Comparison of ENCODE assay signal across 28 cellular contexts in genomic region chr4:83906561-83906960, GRCh38.
A peak's percentile ranks its signal among the peaks of the same experiment; 100 is the strongest.
DNase-seq lines count a peak whose midpoint lies in the region; ATAC-seq and TF ChIP-seq lines count a peak whose summit lies in the region.
"Had no signal": no experiment of that assay in that cellular context is flagged by ENCODE, and none has a peak within 500 bp of the region (broad histone marks: within the 10 kb centered on the region; RNA-seq: fewer than 3 reads in every experiment).

No MANE protein-coding gene starts in this region.

- H3K23ac ChIP-seq in mesendoderm (ENCODE audit: low read length): no peak overlapping the region

- H3K79me1 ChIP-seq in mesendoderm (ENCODE audit: low read length): no peaks in the 10 kb centered on the region

- TF ChIP-seq CTCF in fibroblast of mammary gland (conservative IDR thresholded peaks at IDR 0.05; ENCODE audit: control insufficient read depth, insufficient read depth, low read depth, low read length) (no peak), esophagus muscularis mucosa (IDR thresholded peaks at IDR 0.05) (no peak)

- no peak overlapping the region for H2BK120ac ChIP-seq in mesendoderm (ENCODE audit: low read depth, low read length)

- no peak overlapping the region for H3K4me3 Mint-ChIP-seq in activated T-cell treated with anti-CD3 and anti-CD28 coated beads, Interleukin-2, amount 50 U/mL, for 4 hours
- H3K4me3 Mint-ChIP-seq: activated naive CD4-positive, alpha-beta T cell treated with anti-CD3 and anti-CD28 coated beads, Interleukin-2, amount 10 ng/mL, durations not matched to agents 7 days and 5 days; activated T-helper 1 cell treated with anti-CD3 and anti-CD28 coated beads, Interleukin-12 subunit alpha, Interleukin-12 subunit beta, Interleukin-2, Interleukin-4 antibody, amounts not matched to agents 30 ng/mL and 10 ng/mL and 1 ng/mL, durations not matched to agents 14 hours and 24 hours and 36 hours; CD4-positive, alpha-beta memory T cell; memory B cell; neural crest cell; stimulated activated naive B cell treated with anti-CD40 and anti-IgM and Interleukin-4, amounts not matched to agents 10 μg/mL and 1 μg/mL and 100 μg/mL, for 72 hours had no signal

- no peak overlapping the region for H3K4ac ChIP-seq in mesendoderm (ENCODE audit: low read depth, low read length)

- H3K9me3 Mint-ChIP-seq in activated T-cell treated with anti-CD3 and anti-CD28 coated beads, Interleukin-2, amount 50 U/mL, for 4 hours: peaks cover 4% of the 10 kb centered on the region
- H3K9me3 Mint-ChIP-seq: activated naive CD4-positive, alpha-beta T cell treated with anti-CD3 and anti-CD28 coated beads, Interleukin-2, amount 10 ng/mL, durations not matched to agents 7 days and 5 days; activated T-helper 1 cell treated with anti-CD3 and anti-CD28 coated beads, Interleukin-12 subunit alpha, Interleukin-12 subunit beta, Interleukin-2, Interleukin-4 antibody, amounts not matched to agents 30 ng/mL and 10 ng/mL and 1 ng/mL, durations not matched to agents 14 hours and 24 hours and 36 hours; neural crest cell; stimulated activated naive B cell treated with anti-CD40 and anti-IgM and Interleukin-4, amounts not matched to agents 10 μg/mL and 1 μg/mL and 100 μg/mL, for 72 hours had no signal

- H3K27ac ChIP-seq in mesendoderm (ENCODE audit: low read depth, low read length) (no peak overlapping the region), esophagus muscularis mucosa (replicated peaks in 1 of 4) (no peak overlapping the region)
- H3K27ac ChIP-seq: colonic mucosa, epithelial cell of prostate, KMS-11, pancreas, upper lobe of right lung had no signal

- no peaks in the 10 kb centered on the region for H3K27me3 Mint-ChIP-seq in activated T-cell treated with anti-CD3 and anti-CD28 coated beads, Interleukin-2, amount 50 U/mL, for 4 hours (ENCODE audit: low read depth)
- H3K27me3 Mint-ChIP-seq: activated naive CD4-positive, alpha-beta T cell treated with anti-CD3 and anti-CD28 coated beads, Interleukin-2, amount 10 ng/mL, durations not matched to agents 7 days and 5 days; stimulated activated naive B cell treated with anti-CD40 and anti-IgM and Interleukin-4, amounts not matched to agents 10 μg/mL and 1 μg/mL and 100 μg/mL, for 72 hours had no signal

- H4K8ac ChIP-seq in mesendoderm (ENCODE audit: low read depth, low read length): no peak overlapping the region

- DNase-seq in EL: peak; percentile 25
- peak; percentile 4 for DNase-seq in SK-MEL-5 (ENCODE audit: low read depth, low spot score)
- DNase-seq in fibroblast of mammary gland (ENCODE audit: low read depth): peak; percentile 44
- peak; percentile 12 for DNase-seq in skeletal muscle cell (ENCODE audit: low read depth)
- DNase-seq in mesendoderm: no peak
- DNase-seq in activated naive CD4-positive, alpha-beta T cell (lab: John Stamatoyannopoulos, UW): no peak
- no peak for DNase-seq in esophagus muscularis mucosa (ENCODE audit: extremely low spot score)
- no peak for DNase-seq in activated T-cell treated with anti-CD3 and anti-CD28 coated beads, Interleukin-2, amount 50 U/mL, for 4 hours
- DNase-seq: activated CD4-positive, alpha-beta T cell treated with anti-CD3 and anti-CD28 coated beads, Interleukin-2, amount 50 U/mL, for 48 hours; activated CD4-positive, CD25-positive, alpha-beta regulatory T cell treated with anti-CD3 and anti-CD28 coated beads, Interleukin-2, amount 50 U/mL, for 72 hours; activated CD8-positive, alpha-beta memory T cell treated with anti-CD3 and anti-CD28 coated beads, Interleukin-2, amount 50 U/mL, for 4 hours; activated naive CD4-positive, alpha-beta T cell treated with anti-CD3 and anti-CD28 coated beads, Interleukin-2, amount 10 ng/mL, durations not matched to agents 7 days and 5 days; amygdala; CD4-positive, alpha-beta memory T cell; colonic mucosa; effector CD4-positive, alpha-beta T cell; NCI-H1417 treated with DMSO at 0.1 percent for 48 hours; pancreas; Right ventricle myocardium superior; small intestine; stimulated activated naive B cell treated with anti-CD40 and anti-IgM and Interleukin-4, amounts not matched to agents 10 μg/mL and 1 μg/mL and 100 μg/mL, for 72 hours; upper lobe of right lung had no signal

- no peak for TF ChIP-seq EP300 in esophagus muscularis mucosa (IDR thresholded peaks at IDR 0.05)

- no peak overlapping the region for H3K9ac ChIP-seq in mesendoderm (ENCODE audit: low read length)
- H3K9ac ChIP-seq: KMS-11 had no signal

- WGBS in mesendoderm (ENCODE audit: extremely low coverage, insufficient coverage, low lambda C conversion rate): no CpG with 5 or more reads among the region's 2 CpGs
- WGBS in esophagus muscularis mucosa: 31% methylated on average over 2 of the region's 2 CpGs

- H3K4me2 ChIP-seq in mesendoderm (ENCODE audit: low read length): no peak overlapping the region
- H3K4me2 ChIP-seq: KMS-11 had no signal

- no peaks in the 10 kb centered on the region for H3K9me3 ChIP-seq in esophagus muscularis mucosa
- H3K9me3 ChIP-seq: colonic mucosa, pancreas, upper lobe of right lung had no signal

- no peak overlapping the region for H2AK5ac ChIP-seq in mesendoderm (ENCODE audit: low read length)

- intact Hi-C loops in esophagus muscularis mucosa (cut with DNase I): no loop called here

- H4K5ac ChIP-seq in mesendoderm (ENCODE audit: low read length): no peak overlapping the region

- H3K79me2 ChIP-seq in mesendoderm (ENCODE audit: control insufficient read depth, insufficient read depth, low read length): no peaks in the 10 kb centered on the region

- ATAC-seq in activated T-cell treated with anti-CD3 and anti-CD28 coated beads, Interleukin-2, amount 50 U/mL, for 4 hours: no peak
- ATAC-seq: left lobe of liver; pancreas; stimulated activated naive B cell treated with anti-CD40 and anti-IgM and Interleukin-4, amounts not matched to agents 10 μg/mL and 1 μg/mL and 100 μg/mL, for 72 hours; upper lobe of right lung had no signal

- H3K4me1 ChIP-seq in mesendoderm (ENCODE audit: control insufficient read depth, low read depth, low read length) (no peaks in the 10 kb centered on the region), esophagus muscularis mucosa (peaks cover 0 to 11% (median 2%) of the 10 kb centered on the region in 4 donors)
- H3K4me1 ChIP-seq: colonic mucosa, pancreas, upper lobe of right lung had no signal

- in situ Hi-C loops in SK-MEL-5 (cut with HindIII; ENCODE audit: low pct_unique_long_range_greater_than_20kb, low sequenced_read_pairs): no loop called here

- H2BK5ac ChIP-seq in mesendoderm (ENCODE audit: low read length): no peak overlapping the region

- H3K27me3 ChIP-seq in mesendoderm (ENCODE audit: insufficient read depth, low read length, poor library complexity) (no peaks in the 10 kb centered on the region), esophagus muscularis mucosa (no peaks in the 10 kb centered on the region)
- H3K27me3 ChIP-seq: colonic mucosa, pancreas, upper lobe of right lung had no signal

- H3K18ac ChIP-seq in mesendoderm (ENCODE audit: low read length): no peak overlapping the region

- H2BK15ac ChIP-seq in mesendoderm (replicated peaks; ENCODE audit: low read depth): no peak overlapping the region

- no peaks in the 10 kb centered on the region for H3K36me3 Mint-ChIP-seq in activated T-cell treated with anti-CD3 and anti-CD28 coated beads, Interleukin-2, amount 50 U/mL, for 4 hours (ENCODE audit: insufficient read depth)
- H3K36me3 Mint-ChIP-seq: activated naive CD4-positive, alpha-beta T cell treated with anti-CD3 and anti-CD28 coated beads, Interleukin-2, amount 10 ng/mL, durations not matched to agents 7 days and 5 days; CD4-positive, alpha-beta memory T cell; memory B cell; stimulated activated naive B cell treated with anti-CD40 and anti-IgM and Interleukin-4, amounts not matched to agents 10 μg/mL and 1 μg/mL and 100 μg/mL, for 72 hours had no signal

- no peak for TF ChIP-seq POLR2A in esophagus muscularis mucosa (IDR thresholded peaks at IDR 0.05; ENCODE audit: low read depth)

- no peak overlapping the region for H3K4me3 ChIP-seq in fibroblast of mammary gland (ENCODE audit: control insufficient read depth, low read depth, low read length)
- no peak overlapping the region for H3K4me3 ChIP-seq in skeletal muscle cell (ENCODE audit: low read depth, low read length)
- no peak overlapping the region for H3K4me3 ChIP-seq in mesendoderm (ENCODE audit: low read length)
- H3K4me3 ChIP-seq in esophagus muscularis mucosa: no peak overlapping the region
- H3K4me3 ChIP-seq: colonic mucosa, pancreas, upper lobe of right lung had no signal

- no peaks in the 10 kb centered on the region for H3K4me1 Mint-ChIP-seq in activated T-cell treated with anti-CD3 and anti-CD28 coated beads, Interleukin-2, amount 50 U/mL, for 4 hours (ENCODE audit: low read depth)
- H3K4me1 Mint-ChIP-seq: activated naive CD4-positive, alpha-beta T cell treated with anti-CD3 and anti-CD28 coated beads, Interleukin-2, amount 10 ng/mL, durations not matched to agents 7 days and 5 days; CD4-positive, alpha-beta memory T cell; memory B cell; neural crest cell; stimulated activated naive B cell treated with anti-CD40 and anti-IgM and Interleukin-4, amounts not matched to agents 10 μg/mL and 1 μg/mL and 100 μg/mL, for 72 hours had no signal

- H3K56ac ChIP-seq in mesendoderm (ENCODE audit: low read length): no peak overlapping the region

- H3K36me3 ChIP-seq in mesendoderm (ENCODE audit: control insufficient read depth, insufficient read depth, low read length) (no peaks in the 10 kb centered on the region), esophagus muscularis mucosa (no peaks in the 10 kb centered on the region)
- H3K36me3 ChIP-seq: colonic mucosa, pancreas, upper lobe of right lung had no signal

Comparison
In these comparisons a context has a peak if more than half of its experiments do, and no peak if none do; other contexts are left out.
1. DNase-seq: peak in EL (single experiment), SK-MEL-5 (single experiment), fibroblast of mammary gland (single experiment) and skeletal muscle cell (single experiment); none in mesendoderm (single experiment), activated naive CD4-positive, alpha-beta T cell (0 of 4), esophagus muscularis mucosa (single experiment) and activated T-cell treated with anti-CD3 and anti-CD28 coated beads, Interleukin-2, amount 50 U/mL, for 4 hours (single experiment).